8 cellular contexts compared by ENCODE assay signal in the genomic region with DNA sequence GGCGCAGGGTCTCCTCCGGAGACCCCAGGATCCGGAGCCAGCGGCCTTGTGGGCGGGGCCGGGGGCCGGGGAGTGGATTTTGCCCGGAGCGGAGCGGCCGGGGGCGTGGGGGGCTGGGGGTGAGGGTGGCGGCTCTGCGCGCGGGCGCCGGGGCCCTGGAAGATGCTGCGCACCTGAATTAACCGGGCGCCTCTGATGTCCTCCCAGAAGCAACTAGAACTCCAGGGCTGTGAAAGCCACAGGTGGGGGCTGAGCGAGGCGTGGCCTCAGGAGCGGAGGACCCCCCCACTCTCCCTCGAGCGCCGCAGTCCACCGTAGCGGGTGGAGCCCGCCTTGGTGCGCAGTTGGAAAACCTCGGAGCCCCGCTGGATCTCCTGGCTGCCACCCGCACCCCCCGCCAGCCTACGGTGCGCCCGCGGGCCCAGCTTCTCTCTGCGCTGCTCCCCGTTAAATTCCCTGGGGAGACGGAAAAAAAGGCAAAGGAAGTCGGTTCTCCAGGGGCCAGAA. TPM values are rescaled to one million over a fixed set of nuclear protein-coding genes. Genes with fewer than 3 reads are reported as not detected.
DNase-seq lines count a peak whose midpoint lies in the region; ATAC-seq and TF ChIP-seq lines count a peak whose summit lies in the region.

No MANE protein-coding gene starts in this region.

- peak overlapping the region; percentile 80 for H3K4me3 ChIP-seq in AG04450 (ENCODE audit: low read depth, low read length)
- peak overlapping the region; percentile 88 for H3K4me3 ChIP-seq in HFF-Myc (replicated peaks; ENCODE audit: low read depth, low read length)
- peak overlapping the region; percentile 87 for H3K4me3 ChIP-seq in fibroblast of villous mesenchyme (ENCODE audit: low read depth, low read length)

- no peaks in the 10 kb centered on the region; the same call in 1 of the 2 replicates for H3K9me3 ChIP-seq in AG04450 (ENCODE audit: control insufficient read depth, insufficient read depth, low read length)

- peak overlapping the region; percentile 89 for H3K4me3 Mint-ChIP-seq in neural crest cell

- POLR2A ChIA-PET in AG04450 (lab: Yijun Ruan, JAX): interaction anchor here (0.6 to 1.1 kb wide), 2 partner anchors 15 to 23 kb away, joined by 3 to 5 read pairs; no protein-coding TSS in a partner anchor

- no peak overlapping the region for H3K27ac Mint-ChIP-seq in neural crest cell (ENCODE audit: unreplicated experiment)

- ATAC-seq in HG02571 (IDR thresholded peaks at IDR 0.05; ENCODE audit: unreplicated experiment) (no peak), HG03097 (IDR thresholded peaks at IDR 0.05; ENCODE audit: low FRiP score, unreplicated experiment) (no peak)

- no peaks in the 10 kb centered on the region for H3K27me3 ChIP-seq in AG04450 (ENCODE audit: control insufficient read depth, insufficient read depth, low read length)

- no peaks in the 10 kb centered on the region for H3K27me3 Mint-ChIP-seq in neural crest cell (ENCODE audit: low read depth)

- H3K9me3 Mint-ChIP-seq in neural crest cell: no peaks in the 10 kb centered on the region

- peaks cover 25% of the 10 kb centered on the region for H3K4me1 Mint-ChIP-seq in neural crest cell

- H3K36me3 Mint-ChIP-seq in neural crest cell (ENCODE audit: low read depth): peaks cover 6% of the 10 kb centered on the region

- TF ChIP-seq CTCF in AG04450 (IDR thresholded peaks at IDR 0.05; ENCODE audit: low read depth, low read length) (no peak), HFF-Myc (IDR thresholded peaks at IDR 0.05; ENCODE audit: low read depth, low read length, missing control alignments) (no peak), fibroblast of villous mesenchyme (IDR thresholded peaks at IDR 0.05; ENCODE audit: insufficient read depth, low read depth, low read length) (no peak), neural crest cell (conservative IDR thresholded peaks at IDR 0.05) (no peak)

- no peak overlapping the region for H3K27ac ChIP-seq in AG04450 (ENCODE audit: low read depth, low read length)

- DNase-seq in AG04450 (ENCODE audit: low read depth, low spot score): no peak
- no peak for DNase-seq in HFF-Myc (ENCODE audit: extremely low read depth, low read depth)
- DNase-seq in activated CD8-positive, alpha-beta memory T cell treated with anti-CD3 and anti-CD28 coated beads, Interleukin-2, amount 50 U/mL, for 4 hours: peak; percentile 30
- DNase-seq in fibroblast of villous mesenchyme (ENCODE audit: low read depth): peak; percentile 15
- no peak for DNase-seq in neural crest cell (ENCODE audit: low read depth, low spot score)
- no peak for DNase-seq in occipital lobe (lab: John Stamatoyannopoulos, UW)

- CTCF ChIA-PET in AG04450 (lab: Charles Lee): interaction anchor here (0.8 kb wide), 1 partner anchor 119 kb away, joined by 3 read pairs; the partner anchor contains the start of gene GAA

RNA-seq across cellular contexts. Expression of gene SLC26A11, which starts 0.5 kb away (rescaled TPM):
- 8.9 and 11.7 TPM in 2 replicates for polyA plus RNA-seq in AG04450 (2011; rRNA removed)
- 5.6 and 13.0 TPM in 2 replicates for polyA minus RNA-seq in AG04450 (2011; rRNA and poly(A)+ RNA removed)
- 12.5 and 17.4 TPM in 2 replicates for total RNA-seq in fibroblast of villous mesenchyme
- 23.6 and 27.7 TPM in 2 replicates for total RNA-seq in neural crest cell
- total RNA-seq in occipital lobe: 4.8 TPM

RNA-seq across cellular contexts. Expression of gene SGSH, which starts 0.6 kb away (rescaled TPM):
- 37.4 and 39.9 TPM in 2 replicates for polyA plus RNA-seq in AG04450 (2011; rRNA removed)
- polyA minus RNA-seq in AG04450 (2011; rRNA and poly(A)+ RNA removed): 18.8 and 20.0 TPM in 2 replicates
- total RNA-seq in fibroblast of villous mesenchyme (12.1 and 15.5 TPM in 2 replicates), neural crest cell (31.8 and 32.8 TPM in 2 replicates), occipital lobe (1.9 TPM)

RNA-seq across cellular contexts. Expression of gene RNF213, which starts 39.9 kb away (rescaled TPM):
- 46.8 and 51.5 TPM in 2 replicates for polyA plus RNA-seq in AG04450 (2011; rRNA removed)
- polyA minus RNA-seq in AG04450 (2011; rRNA and poly(A)+ RNA removed): 121 and 163 TPM in 2 replicates
- total RNA-seq in fibroblast of villous mesenchyme (143 and 198 TPM in 2 replicates), neural crest cell (29.6 and 31.9 TPM in 2 replicates), occipital lobe (17.5 TPM)

RNA-seq across cellular contexts. Expression of gene CARD14, which starts 50.9 kb away (rescaled TPM):
- polyA plus RNA-seq in AG04450 (2011; rRNA removed): not detected in 2 replicates
- not detected in 2 replicates for polyA minus RNA-seq in AG04450 (2011; rRNA and poly(A)+ RNA removed)
- total RNA-seq in fibroblast of villous mesenchyme (under 0.01 TPM in 1 of 2 replicates, not detected in the other), neural crest cell (1.3 and 1.7 TPM in 2 replicates), occipital lobe (0.31 TPM)

Comparison
In these comparisons a context has a peak if more than half of its experiments do, and no peak if none do; other contexts are left out.
1. DNase-seq: peak in activated CD8-positive, alpha-beta memory T cell treated with anti-CD3 and anti-CD28 coated beads, Interleukin-2, amount 50 U/mL, for 4 hours (single experiment) and fibroblast of villous mesenchyme (single experiment); none in AG04450 (single experiment), HFF-Myc (single experiment), neural crest cell (single experiment) and occipital lobe (single experiment).
2. Peak in every context shown above with its lines, with median percentiles within 50 percentile points of each other: H3K4me3 ChIP-seq.